Comparison of ENCODE assay signal across 14 cellular contexts in genomic region chr3:99867594-99868437, GRCh38. TPM values are rescaled to one million over a fixed set of nuclear protein-coding genes. Genes with fewer than 3 reads are reported as not detected.
DNase-seq lines count a peak whose midpoint lies in the region; ATAC-seq, FAIRE-seq and TF ChIP-seq lines count a peak whose summit lies in the region.
"Had no signal": no experiment of that assay in that cellular context is flagged by ENCODE, and none has a peak within 500 bp of the region (broad histone marks: within the 10 kb centered on the region; RNA-seq: fewer than 3 reads in every experiment).

No MANE protein-coding gene starts in this region.

- H3K36me3 Mint-ChIP-seq in GM23338 (ENCODE audit: low read depth): peaks cover 4% of the 10 kb centered on the region; the same call in 2 of the 3 replicates
- H3K36me3 Mint-ChIP-seq in nephron (ENCODE audit: low read depth): peaks cover 12% of the 10 kb centered on the region
- H3K36me3 Mint-ChIP-seq in activated T-cell treated with anti-CD3 and anti-CD28 coated beads, Interleukin-2, amount 50 U/mL, for 24 hours (ENCODE audit: low read depth): peaks cover 17% of the 10 kb centered on the region

- H3K9me1 ChIP-seq in K562 (ENCODE audit: control insufficient read depth, insufficient read depth, low read length): no peaks in the 10 kb centered on the region

- intact Hi-C loops in K562 (cut with micrococcal nuclease): no loop called here

- H3K9me3 ChIP-seq in K562 (replicated peaks; ENCODE audit: control insufficient read depth, insufficient read depth, low read depth, low read length): no peaks in the 10 kb centered on the region
- H3K9me3 ChIP-seq: BLaER1 treated with 17β-estradiol and CSF1 and Interleukin-3, amounts not matched to agents 10 nM and 100 nM; mucosa of descending colon had no signal

- H3K27me3 ChIP-seq in ACC112 (ENCODE audit: insufficient read depth, low read length) (no peaks in the 10 kb centered on the region), GM23338 (ENCODE audit: insufficient read depth) (peaks cover 62% of the 10 kb centered on the region), K562 (ENCODE audit: control insufficient read depth in 2 of 2, insufficient read depth in 2 of 2, low read length in 2 of 2) (no peaks in the 10 kb centered on the region)

- POLR2A ChIA-PET in K562 (lab: Yijun Ruan, JAX): interaction anchor here (0.6 to 1.5 kb wide), 9 partner anchors 10 to 534 kb away, joined by 3 to 6 read pairs (median 4); partner anchors contain the start of gene LNP1

- peak; percentile 67 for DNase-seq in GM23338 (ENCODE audit: low spot score)
- DNase-seq in K562 (ENCODE audit: extremely low read depth in 1 of 4, low spot score in 3 of 4): no peak
- no peak for DNase-seq in HUDEP-2 (lab: John Stamatoyannopoulos, UW; ENCODE audit: unreplicated experiment in 76 of 76)
- DNase-seq in activated T-cell treated with anti-CD3 and anti-CD28 coated beads, Interleukin-2, amount 50 U/mL, for 24 hours: no peak
- DNase-seq in hepatic stellate cell (ENCODE audit: low spot score): no peak
- DNase-seq: activated effector memory CD4-positive, alpha-beta T cell treated with anti-CD3 and anti-CD28 coated beads, Interleukin-2, amount 50 U/mL, for 16 hours; KG1; NCI-H2029 treated with DMSO at 0.1 percent for 48 hours had no signal

- no peak overlapping the region for H3K27ac Mint-ChIP-seq in GM23338
- H3K27ac Mint-ChIP-seq in nephron: peak overlapping the region in 2 of 3 experiments; percentile 29 to 56
- no peak overlapping the region for H3K27ac Mint-ChIP-seq in activated T-cell treated with anti-CD3 and anti-CD28 coated beads, Interleukin-2, amount 50 U/mL, for 24 hours
- H3K27ac Mint-ChIP-seq: stimulated activated naive CD8-positive, alpha-beta T cell treated with anti-CD3 and anti-CD28 coated beads, Interleukin-15, Interleukin-2, amounts not matched to agents 100 ng/mL and 50 ng/mL, for 24 hours had no signal

- TF ChIP-seq CTCF in GM23338 (conservative IDR thresholded peaks at IDR 0.05; ENCODE audit: low read depth in 2 of 2) (no peak), K562 (IDR thresholded peaks at IDR 0.05 in 2 of 3, conservative IDR thresholded peaks at IDR 0.05 in 1 of 3; ENCODE audit: insufficient read depth in 2 of 3, low read depth in 1 of 3, low read length in 3 of 3) (no peak), nephron (IDR thresholded peaks at IDR 0.05; ENCODE audit: unreplicated experiment in 3 of 3) (no peak)

- CTCF ChIA-PET in K562 (lab: Yijun Ruan, JAX; ENCODE audit: low intra/inter-chr PET ratio): no interaction called here

- peak overlapping the region; percentile 97 for H3K27ac ChIP-seq in ACC112 (ENCODE audit: low read depth, low read length)
- no peak overlapping the region for H3K27ac ChIP-seq in GM23338 (ENCODE audit: low read depth)
- H3K27ac ChIP-seq in K562 (ENCODE audit: extremely low read depth, low read depth, low read length): no peak overlapping the region
- H3K27ac ChIP-seq: BLaER1 treated with 17β-estradiol and CSF1 and Interleukin-3, amounts not matched to agents 10 nM and 100 nM had no signal

- peak; percentile 91 for ATAC-seq in GM23338
- no peak for ATAC-seq in K562
- no peak for ATAC-seq in GM18502 (IDR thresholded peaks at IDR 0.05; ENCODE audit: poor library complexity, unreplicated experiment)
- ATAC-seq: mucosa of descending colon had no signal

- H3K79me2 ChIP-seq in ACC112 (ENCODE audit: control insufficient read depth, insufficient read depth, low read length, unreplicated experiment) (peaks cover 86% of the 10 kb centered on the region), GM23338 (replicated peaks; ENCODE audit: insufficient read depth) (no peaks in the 10 kb centered on the region; the same call in 1 of the 2 replicates), K562 (ENCODE audit: control insufficient read depth, insufficient read depth, low read length) (peaks cover 30% of the 10 kb centered on the region; the same call in 2 of the 3 replicates)

- H3K4me1 Mint-ChIP-seq in GM23338 (peaks cover 25% of the 10 kb centered on the region; the same call in 2 of the 3 replicates), nephron (peaks cover 44% of the 10 kb centered on the region)
- peaks cover 46% of the 10 kb centered on the region for H3K4me1 Mint-ChIP-seq in activated T-cell treated with anti-CD3 and anti-CD28 coated beads, Interleukin-2, amount 50 U/mL, for 24 hours (ENCODE audit: low read depth)

- no peak for TF ChIP-seq RAD21 in K562 (CRISPR knock-in tag; conservative IDR thresholded peaks at IDR 0.05 in 1 of 2, IDR thresholded peaks at IDR 0.05 in 1 of 2)

- no peak for TF ChIP-seq POLR2A in K562 (conservative IDR thresholded peaks at IDR 0.05)

- peaks cover 90% of the 10 kb centered on the region for H3K4me1 ChIP-seq in ACC112 (ENCODE audit: control insufficient read depth, insufficient read depth, low read length, unreplicated experiment)
- H3K4me1 ChIP-seq in GM23338 (ENCODE audit: insufficient read depth): no peaks in the 10 kb centered on the region
- peaks cover 4 to 21% of the 10 kb centered on the region in 2 experiments; a peak in 4 of 5 replicates for H3K4me1 ChIP-seq in K562 (replicated peaks in 1 of 2; ENCODE audit: control insufficient read depth in 2 of 2, insufficient read depth in 2 of 2, low read length in 2 of 2)

- no peak for TF ChIP-seq EP300 in K562 (IDR thresholded peaks at IDR 0.05; ENCODE audit: low read length)

- H3K4me2 ChIP-seq in GM23338 (no peak overlapping the region), K562 (ENCODE audit: insufficient read depth, low read length) (no peak overlapping the region)

- H3K4me3 Mint-ChIP-seq in GM23338: no peak overlapping the region
- H3K4me3 Mint-ChIP-seq in nephron: no peak overlapping the region
- no peak overlapping the region for H3K4me3 Mint-ChIP-seq in activated T-cell treated with anti-CD3 and anti-CD28 coated beads, Interleukin-2, amount 50 U/mL, for 24 hours
- H3K4me3 Mint-ChIP-seq: stimulated activated naive CD8-positive, alpha-beta T cell treated with anti-CD3 and anti-CD28 coated beads, Interleukin-15, Interleukin-2, amounts not matched to agents 100 ng/mL and 50 ng/mL, for 24 hours had no signal

- H3K9me3 Mint-ChIP-seq in GM23338: no peaks in the 10 kb centered on the region
- no peaks in the 10 kb centered on the region for H3K9me3 Mint-ChIP-seq in nephron
- H3K9me3 Mint-ChIP-seq in activated T-cell treated with anti-CD3 and anti-CD28 coated beads, Interleukin-2, amount 50 U/mL, for 24 hours: no peaks in the 10 kb centered on the region
- H3K9me3 Mint-ChIP-seq: stimulated activated naive CD8-positive, alpha-beta T cell treated with anti-CD3 and anti-CD28 coated beads, Interleukin-15, Interleukin-2, amounts not matched to agents 100 ng/mL and 50 ng/mL, for 24 hours had no signal

- H3K4me3 ChIP-seq in ACC112 (ENCODE audit: low read depth, low read length) (no peak overlapping the region), GM23338 (no peak overlapping the region), K562 (no peak overlapping the region)
- H3K4me3 ChIP-seq: BLaER1 treated with 17β-estradiol and CSF1 and Interleukin-3, amounts not matched to agents 10 nM and 100 nM; mucosa of descending colon had no signal

- H3K36me3 ChIP-seq in ACC112 (ENCODE audit: insufficient read depth, low read length) (peaks cover 39% of the 10 kb centered on the region), GM23338 (ENCODE audit: insufficient read depth) (no peaks in the 10 kb centered on the region), K562 (ENCODE audit: control insufficient read depth, insufficient read depth, low read length) (no peaks in the 10 kb centered on the region; the same call in 2 of the 3 replicates)

- H2AFZ ChIP-seq in ACC112 (ENCODE audit: low read length, unreplicated experiment) (no peak overlapping the region), GM23338 (no peak overlapping the region), K562 (ENCODE audit: low read depth, low read length) (no peak overlapping the region)

- H3K27me3 Mint-ChIP-seq in GM23338 (ENCODE audit: insufficient read depth, low read depth, poor library complexity): peaks cover 9% of the 10 kb centered on the region
- no peaks in the 10 kb centered on the region for H3K27me3 Mint-ChIP-seq in nephron (ENCODE audit: low read depth)
- H3K27me3 Mint-ChIP-seq in activated T-cell treated with anti-CD3 and anti-CD28 coated beads, Interleukin-2, amount 50 U/mL, for 24 hours: no peaks in the 10 kb centered on the region
- H3K27me3 Mint-ChIP-seq: stimulated activated naive CD8-positive, alpha-beta T cell treated with anti-CD3 and anti-CD28 coated beads, Interleukin-15, Interleukin-2, amounts not matched to agents 100 ng/mL and 50 ng/mL, for 24 hours had no signal

- FAIRE-seq in K562 (lab: Jason Lieb, UNC): peak; percentile 15

- H3K9ac ChIP-seq in K562 (ENCODE audit: insufficient read depth in 1 of 2, low read depth in 2 of 2, low read length in 2 of 2): no peak overlapping the region
- H3K9ac ChIP-seq: BLaER1 treated with 17β-estradiol and CSF1 and Interleukin-3, amounts not matched to agents 10 nM and 100 nM had no signal

- in situ Hi-C loops in K562 (cut with MboI): no loop called here

- H3F3A ChIP-seq in GM23338 (replicated peaks; ENCODE audit: low read depth): no peaks in the 10 kb centered on the region

- BruUV-seq in K562 (replicated peaks; lab: Mats Ljungman, UMichigan): no TSS peak

- WGBS in K562 (ENCODE audit: insufficient coverage, low coverage, missing lambda C conversion rate): 92% methylated on average over 3 of the region's 3 CpGs

- no peaks in the 10 kb centered on the region for H3K9me2 ChIP-seq in GM23338 (ENCODE audit: insufficient read depth)

- H4K20me1 ChIP-seq in GM23338 (replicated peaks; ENCODE audit: insufficient read depth) (peaks cover 45% of the 10 kb centered on the region), K562 (replicated peaks; ENCODE audit: control insufficient read depth, insufficient read depth, low read length) (no peaks in the 10 kb centered on the region)

RNA-seq across cellular contexts. Expression of gene CMSS1, which starts 50.2 kb away (rescaled TPM):
- total RNA-seq in GM23338 (2014; rRNA removed; shearing (Covaris generic)): 34.4 and 39.4 TPM in 2 replicates
- polyA plus RNA-seq in GM23338 (2016; fragmentation: Nextera tagmentation; extraction: Ambion mirVana): 187 TPM in 2 replicates
- total RNA-seq in K562 (2011; cell fraction: chromatin; rRNA removed; ENCODE audit: low replicate concordance): 6.1 and 22.5 TPM in 2 replicates
- total RNA-seq in K562 (2011; cell fraction: nucleolus; rRNA removed): 5.5 and 6.3 TPM in 2 replicates
- 17.7 and 42.3 TPM in 2 replicates for total RNA-seq in K562 (2011; cell fraction: nucleoplasm; rRNA removed)
- 39.6 and 46.9 TPM in 2 replicates for total RNA-seq in K562 (2014; rRNA removed)
- 85.3 and 86.3 TPM in 2 replicates for total RNA-seq in K562 (2014; rRNA removed; fragmentation: Illumina TruSeq; extraction: Trizol)
- 55.2 and 62.4 TPM in 2 replicates for total RNA-seq in K562 (2015; rRNA removed; fragmentation: Illumina TruSeq; extraction: Trizol)
- total RNA-seq in K562 (2021): 75.7 and 78.7 TPM in 2 replicates
- polyA plus RNA-seq in K562 (2011; rRNA removed): 40.2 and 56.1 TPM in 2 replicates
- polyA plus RNA-seq in K562 (2011; cell fraction: cytosol; rRNA removed): 9.6 and 11.7 TPM in 2 replicates
- polyA plus RNA-seq in K562 (2011; cell fraction: nucleus; rRNA removed): 9.8 and 11.2 TPM in 2 replicates
- polyA plus RNA-seq in K562 (2012): 52.3 and 62.0 TPM in 2 replicates
- 58.4 and 72.3 TPM in 2 replicates for polyA plus RNA-seq in K562 (2014; fragmentation: Illumina TruSeq; extraction: Trizol)
- polyA plus RNA-seq in K562 (2014; fragmentation: Nextera tagmentation; extraction: Ambion mirVana): 100 to 1,000 TPM in 1 of 2 experiments, 10 to 100 TPM in 1; 73.0 to 109 TPM
- 50.6 and 63.8 TPM in 2 replicates for polyA plus RNA-seq in K562 (2014; rRNA removed)
- 21.4 and 25.6 TPM in 2 replicates for polyA minus RNA-seq in K562 (2011; rRNA and poly(A)+ RNA removed)
- polyA minus RNA-seq in K562 (2011; cell fraction: cytosol; rRNA and poly(A)+ RNA removed): 23.0 and 36.2 TPM in 2 replicates
- 11.2 and 12.4 TPM in 2 replicates for polyA minus RNA-seq in K562 (2011; cell fraction: nucleus; rRNA and poly(A)+ RNA removed)

Comparison
In these comparisons a context has a peak if more than half of its experiments do, and no peak if none do; other contexts are left out.
1. H3K27ac Mint-ChIP-seq: peak in nephron (2 of 3); none in GM23338 (single experiment) and activated T-cell treated with anti-CD3 and anti-CD28 coated beads, Interleukin-2, amount 50 U/mL, for 24 hours (single experiment).